ENCODE assay signal across 25 cellular contexts in genomic region chr11:66085071-66085470, GRCh38. TPM values are rescaled to one million over a fixed set of nuclear protein-coding genes. Genes with fewer than 3 reads are reported as not detected.
DNase-seq lines count a peak whose midpoint lies in the region; ATAC-seq and TF ChIP-seq lines count a peak whose summit lies in the region.
"Had no signal": no experiment of that assay in that cellular context is flagged by ENCODE, and none has a peak within 500 bp of the region (broad histone marks: within the 10 kb centered on the region; RNA-seq: fewer than 3 reads in every experiment).

No MANE protein-coding gene starts in this region.

- POLR2A ChIA-PET in activated CD4-positive, alpha-beta T cell treated with anti-CD3 and anti-CD28 coated beads for 36 hours (lab: Charles Lee) = no interaction called here

- no peaks in the 10 kb centered on the region for H3K9me3 ChIP-seq in Karpas-422 (ENCODE audit: low read length)
- H3K9me3 ChIP-seq in MM.1S (replicated peaks; ENCODE audit: insufficient read depth, low read length) = no peaks in the 10 kb centered on the region
- H3K9me3 ChIP-seq: left ventricle myocardium inferior, mucosa of descending colon, SJSA1, uterus had no signal

- H3K36me3 ChIP-seq in Karpas-422 (ENCODE audit: insufficient read depth, low read length) (peaks cover 20% of the 10 kb centered on the region), MM.1S (replicated peaks; ENCODE audit: insufficient read depth, low read length) (no peaks in the 10 kb centered on the region)
- H3K36me3 ChIP-seq: left ventricle myocardium inferior, uterus had no signal

- CTCF ChIA-PET in activated CD4-positive, alpha-beta T cell treated with anti-CD3 and anti-CD28 coated beads for 36 hours (lab: Charles Lee) = interaction anchor here (0.6 to 1.3 kb wide), 5 partner anchors 14 to 63 kb away, joined by 3 to 5 read pairs (median 4); no protein-coding TSS in a partner anchor

- H2AFZ ChIP-seq in Karpas-422 (ENCODE audit: low read length) (no peak overlapping the region), MM.1S (ENCODE audit: low read length) (no peak overlapping the region)

- H3K9me2 ChIP-seq in Karpas-422 (replicated peaks; ENCODE audit: insufficient read depth, low read length) (no peaks in the 10 kb centered on the region), MM.1S (replicated peaks; ENCODE audit: insufficient read depth, low read length) (no peaks in the 10 kb centered on the region)

- H3K27me3 Mint-ChIP-seq in activated CD4-positive, alpha-beta T cell treated with anti-CD3 and anti-CD28 coated beads for 36 hours = no peaks in the 10 kb centered on the region
- no peaks in the 10 kb centered on the region for H3K27me3 Mint-ChIP-seq in naive B cell
- H3K27me3 Mint-ChIP-seq: activated CD8-positive, alpha-beta memory T cell treated with anti-CD3 and anti-CD28 coated beads, Interleukin-2, amount 10 ng/mL, durations not matched to agents 7 days and 5 days had no signal

- intact Hi-C loops in activated CD4-positive, alpha-beta T cell treated with anti-CD3 and anti-CD28 coated beads for 36 hours (cut with DNase I, micrococcal nuclease) = no loop called here

- H3K27ac ChIP-seq in Karpas-422 (ENCODE audit: low read length) (peak overlapping the region; percentile 74), MM.1S (ENCODE audit: low read length) (no peak overlapping the region)
- H3K27ac ChIP-seq: 22Rv1, left ventricle myocardium inferior, SJSA1, uterus had no signal

- no peak for ATAC-seq in activated CD4-positive, alpha-beta T cell treated with anti-CD3 and anti-CD28 coated beads for 36 hours
- ATAC-seq in naive B cell (ENCODE audit: low read depth in 2 of 2) (no peak), HG03045 (IDR thresholded peaks at IDR 0.05; ENCODE audit: unreplicated experiment) (no peak)
- ATAC-seq: activated CD4-positive, CD25-positive, alpha-beta regulatory T cell treated with anti-CD3 and anti-CD28 coated beads, Interleukin-2, amount 50 U/mL, for 24 hours; activated CD8-positive, alpha-beta memory T cell treated with anti-CD3 and anti-CD28 coated beads, Interleukin-2, amount 10 ng/mL, durations not matched to agents 7 days and 5 days; HCT116; mucosa of descending colon had no signal

- H4K20me1 ChIP-seq in Karpas-422 (ENCODE audit: insufficient read depth, low read depth, low read length) (peaks cover 5% of the 10 kb centered on the region; the same call in 1 of the 2 replicates), MM.1S (ENCODE audit: insufficient read depth, low read length) (no peaks in the 10 kb centered on the region)

- H3F3A ChIP-seq in MM.1S (ENCODE audit: insufficient read depth, low read length) = peaks cover 13% of the 10 kb centered on the region

- H3K4me3 Mint-ChIP-seq in activated CD4-positive, alpha-beta T cell treated with anti-CD3 and anti-CD28 coated beads for 36 hours = no peak overlapping the region
- peak overlapping the region in 2 of 8 donors; percentile 43 to 55 for H3K4me3 Mint-ChIP-seq in naive B cell
- H3K4me3 Mint-ChIP-seq: activated CD8-positive, alpha-beta memory T cell treated with anti-CD3 and anti-CD28 coated beads, Interleukin-2, amount 10 ng/mL, durations not matched to agents 7 days and 5 days had no signal

- no peak overlapping the region for H3K4me3 ChIP-seq in Karpas-422 (ENCODE audit: low read length)
- H3K4me3 ChIP-seq in MM.1S (ENCODE audit: low read length) = no peak overlapping the region
- H3K4me3 ChIP-seq: left ventricle myocardium inferior, mucosa of descending colon, SJSA1, uterus had no signal

- H3K4me1 ChIP-seq in Karpas-422 (ENCODE audit: low read length) (peaks cover 83% of the 10 kb centered on the region), MM.1S (ENCODE audit: low read length) (peaks cover 25% of the 10 kb centered on the region)

- peaks cover 12% of the 10 kb centered on the region for H3K36me3 Mint-ChIP-seq in activated CD4-positive, alpha-beta T cell treated with anti-CD3 and anti-CD28 coated beads for 36 hours (ENCODE audit: low read depth)
- H3K36me3 Mint-ChIP-seq in naive B cell = peaks cover under 1 to 8% of the 10 kb centered on the region in 2 donors

- H3K4me1 Mint-ChIP-seq in activated CD4-positive, alpha-beta T cell treated with anti-CD3 and anti-CD28 coated beads for 36 hours = peaks cover 83% of the 10 kb centered on the region
- H3K4me1 Mint-ChIP-seq in naive B cell = peaks cover 55 to 97% (median 67%) of the 10 kb centered on the region in 3 donors

- peaks cover 100% of the 10 kb centered on the region for H3K79me2 ChIP-seq in Karpas-422 (ENCODE audit: low read length)
- peaks cover 71% of the 10 kb centered on the region for H3K79me2 ChIP-seq in MM.1S (ENCODE audit: low read length)

- no peaks in the 10 kb centered on the region for H3K9me3 Mint-ChIP-seq in activated CD4-positive, alpha-beta T cell treated with anti-CD3 and anti-CD28 coated beads for 36 hours (ENCODE audit: low read depth)
- H3K9me3 Mint-ChIP-seq in naive B cell = no peaks in the 10 kb centered on the region

- H3K4me2 ChIP-seq in Karpas-422 (ENCODE audit: low read depth, low read length, poor library complexity, severe bottlenecking) = peak overlapping the region; percentile 69
- no peak overlapping the region for H3K4me2 ChIP-seq in MM.1S (ENCODE audit: low read depth, low read length)

- peak overlapping the region; percentile 81 for H3K27ac Mint-ChIP-seq in activated CD4-positive, alpha-beta T cell treated with anti-CD3 and anti-CD28 coated beads for 36 hours
- H3K27ac Mint-ChIP-seq in naive B cell = peak overlapping the region in 4 of 6 donors; percentile 70 to 98 (median 80)
- H3K27ac Mint-ChIP-seq: activated CD8-positive, alpha-beta memory T cell treated with anti-CD3 and anti-CD28 coated beads, Interleukin-2, amount 10 ng/mL, durations not matched to agents 7 days and 5 days had no signal

- H3K9ac ChIP-seq in Karpas-422 (ENCODE audit: low read length) (peak overlapping the region; percentile 39), MM.1S (ENCODE audit: low read length) (no peak overlapping the region)

- TF ChIP-seq CTCF in MM.1S (IDR thresholded peaks at IDR 0.05; ENCODE audit: low read length) = no peak

- no peak for DNase-seq in activated CD4-positive, alpha-beta T cell treated with anti-CD3 and anti-CD28 coated beads for 36 hours
- DNase-seq in activated CD4-positive, alpha-beta T cell treated with anti-CD3 and anti-CD28 coated beads, Interleukin-2, amount 50 U/mL, for 1 hour = no peak
- DNase-seq in Karpas-422 = no peak
- DNase-seq in amniotic epithelial cell (ENCODE audit: low read depth) = peak; percentile 59
- no peak for DNase-seq in naive B cell
- DNase-seq in T-helper 1 cell = no peak
- no peak for DNase-seq in MM.1S
- DNase-seq: activated CD8-positive, alpha-beta memory T cell treated with anti-CD3 and anti-CD28 coated beads, Interleukin-2, amount 10 ng/mL, durations not matched to agents 7 days and 5 days; activated effector memory CD4-positive, alpha-beta T cell treated with Interleukin-2 at 50 U/mL for 16 hours; AML-193; left ventricle myocardium inferior; mucosa of descending colon; NCI-H1092; NCI-H2029 treated with DMSO at 0.1 percent for 48 hours; NCI-H345; occipital lobe; T1000; uterus had no signal

- H3K27me3 ChIP-seq in Karpas-422 (ENCODE audit: low read length) (no peaks in the 10 kb centered on the region), MM.1S (replicated peaks; ENCODE audit: insufficient read depth, low read length) (no peaks in the 10 kb centered on the region)
- H3K27me3 ChIP-seq: SJSA1, uterus had no signal

RNA-seq across cellular contexts. Expression of gene PACS1, which starts 15.0 kb away (rescaled TPM):
- 10 to 100 TPM; 76.6 to 90.7 TPM for total RNA-seq in activated CD4-positive, alpha-beta T cell treated with anti-CD3 and anti-CD28 coated beads for 36 hours
- total RNA-seq in Karpas-422 (2014; rRNA removed; shearing (Covaris generic); ENCODE audit: low replicate concordance) = 60.5 and 81.1 TPM in 2 replicates
- polyA plus RNA-seq in naive B cell (ENCODE audit: low read depth in 6 of 6) = 100 to 1,000 TPM in 1 of 6 donors, 10 to 100 TPM in 5; 44.3 to 133 (median 57.3) TPM

RNA-seq across cellular contexts. Expression of gene SF3B2, which starts 32.9 kb away (rescaled TPM):
- 100 to 1,000 TPM; 265 to 270 TPM for total RNA-seq in activated CD4-positive, alpha-beta T cell treated with anti-CD3 and anti-CD28 coated beads for 36 hours
- total RNA-seq in Karpas-422 (2014; rRNA removed; shearing (Covaris generic); ENCODE audit: low replicate concordance) = 89.0 and 166 TPM in 2 replicates
- polyA plus RNA-seq in naive B cell (ENCODE audit: low read depth in 6 of 6) = 100 to 1,000 TPM in 1 of 6 donors, 10 to 100 TPM in 5; 68.8 to 106 (median 85.2) TPM

RNA-seq across cellular contexts. Expression of gene GAL3ST3, which starts 36.1 kb away (rescaled TPM):
- under 1 TPM; 0.51 to 0.69 TPM for total RNA-seq in activated CD4-positive, alpha-beta T cell treated with anti-CD3 and anti-CD28 coated beads for 36 hours
- total RNA-seq in Karpas-422 (2014; rRNA removed; shearing (Covaris generic); ENCODE audit: low replicate concordance) = not detected in 2 replicates
- not detected for polyA plus RNA-seq in naive B cell (ENCODE audit: low read depth in 6 of 6)
- total RNA-seq: activated CD8-positive, alpha-beta memory T cell treated with anti-CD3 and anti-CD28 coated beads, Interleukin-2, amount 10 ng/mL, durations not matched to agents 7 days and 5 days; fibroblast of lung; LHCN-M2; mucosa of descending colon; SJSA1 had no signal
- polyA plus RNA-seq: fibroblast of lung had no signal

RNA-seq across cellular contexts. Expression of gene CATSPER1, which starts 58.8 kb away (rescaled TPM):
- not detected for total RNA-seq in activated CD4-positive, alpha-beta T cell treated with anti-CD3 and anti-CD28 coated beads for 36 hours
- total RNA-seq in Karpas-422 (2014; rRNA removed; shearing (Covaris generic); ENCODE audit: low replicate concordance) = not detected in 2 replicates
- polyA plus RNA-seq in naive B cell (ENCODE audit: low read depth in 6 of 6) = under 1 TPM in 1 of 6 donors, not detected in 5; 0.11 TPM
- total RNA-seq: fibroblast of lung, left ventricle myocardium inferior, mucosa of descending colon, occipital lobe had no signal
- polyA plus RNA-seq: fibroblast of lung had no signal
